10 cellular contexts compared by ENCODE assay signal in genomic region chr9:93028448-93029006, GRCh38. TPM values are rescaled to one million over a fixed set of nuclear protein-coding genes. Genes with fewer than 3 reads are reported as not detected.
DNase-seq lines count a peak whose midpoint lies in the region; ATAC-seq and TF ChIP-seq lines count a peak whose summit lies in the region.
"Had no signal": no experiment of that assay in that cellular context is flagged by ENCODE, and none has a peak within 500 bp of the region (broad histone marks: within the 10 kb centered on the region; RNA-seq: fewer than 3 reads in every experiment).

No MANE protein-coding gene starts in this region.

- no peak overlapping the region for H3K4me2 ChIP-seq in GM23338

- no peaks in the 10 kb centered on the region for H3K36me3 Mint-ChIP-seq in GM23338 (ENCODE audit: low read depth)
- peaks cover 56% of the 10 kb centered on the region for H3K36me3 Mint-ChIP-seq in T-helper 1 cell treated with Interleukin-12 subunit alpha and Interleukin-12 subunit beta and Interleukin-4 antibody, amounts not matched to agents 30 μg/mL and 1 μg/mL, for 36 hours (ENCODE audit: low read depth)
- peaks cover 17% of the 10 kb centered on the region for H3K36me3 Mint-ChIP-seq in activated naive CD8-positive, alpha-beta T cell treated with anti-CD3 and anti-CD28 coated beads for 36 hours

- H3K4me1 Mint-ChIP-seq in GM23338, result peaks cover 11% of the 10 kb centered on the region
- H3K4me1 Mint-ChIP-seq in T-helper 1 cell treated with Interleukin-12 subunit alpha and Interleukin-12 subunit beta and Interleukin-4 antibody, amounts not matched to agents 30 μg/mL and 1 μg/mL, for 36 hours (ENCODE audit: low read depth), result peaks cover 52% of the 10 kb centered on the region
- peaks cover 62% of the 10 kb centered on the region for H3K4me1 Mint-ChIP-seq in activated naive CD8-positive, alpha-beta T cell treated with anti-CD3 and anti-CD28 coated beads for 36 hours

- no peaks in the 10 kb centered on the region for H3K9me3 Mint-ChIP-seq in GM23338
- H3K9me3 Mint-ChIP-seq in T-helper 1 cell treated with Interleukin-12 subunit alpha and Interleukin-12 subunit beta and Interleukin-4 antibody, amounts not matched to agents 30 μg/mL and 1 μg/mL, for 36 hours, result no peaks in the 10 kb centered on the region
- H3K9me3 Mint-ChIP-seq in activated naive CD8-positive, alpha-beta T cell treated with anti-CD3 and anti-CD28 coated beads for 36 hours, result no peaks in the 10 kb centered on the region

- H3K27me3 Mint-ChIP-seq in GM23338 (ENCODE audit: insufficient read depth, low read depth, poor library complexity), result peaks cover 6% of the 10 kb centered on the region
- H3K27me3 Mint-ChIP-seq in T-helper 1 cell treated with Interleukin-12 subunit alpha and Interleukin-12 subunit beta and Interleukin-4 antibody, amounts not matched to agents 30 μg/mL and 1 μg/mL, for 36 hours (ENCODE audit: low read depth), result no peaks in the 10 kb centered on the region
- H3K27me3 Mint-ChIP-seq in activated naive CD8-positive, alpha-beta T cell treated with anti-CD3 and anti-CD28 coated beads for 36 hours, result no peaks in the 10 kb centered on the region

- DNase-seq in GM23338 (ENCODE audit: low spot score), result peak; percentile 38
- peak; percentile 44 for DNase-seq in activated naive CD8-positive, alpha-beta T cell treated with anti-CD3 and anti-CD28 coated beads for 36 hours
- peak; percentile 25 to 33 for DNase-seq in stimulated activated CD8-positive, alpha-beta memory T cell treated with anti-CD3 and anti-CD28 coated beads, Interleukin-4, amount 100 ng/mL, for 1 hour (ENCODE audit: low read depth in 2 of 2, low spot score in 1 of 2)
- DNase-seq in NCI-H187 treated with DMSO at 0.1 percent for 48 hours (lab: John Stamatoyannopoulos, UW), result no peak
- DNase-seq: NCI-H2227 treated with DMSO at 0.1 percent for 48 hours had no signal

- no peak overlapping the region for H2AFZ ChIP-seq in GM23338

- no peak overlapping the region for H3K27ac ChIP-seq in GM23338 (ENCODE audit: low read depth)
- H3K27ac ChIP-seq: coronary artery had no signal

- no peak overlapping the region for H3K4me3 Mint-ChIP-seq in GM23338
- H3K4me3 Mint-ChIP-seq in T-helper 1 cell treated with Interleukin-12 subunit alpha and Interleukin-12 subunit beta and Interleukin-4 antibody, amounts not matched to agents 30 μg/mL and 1 μg/mL, for 36 hours, result peak overlapping the region; percentile 72
- peak overlapping the region; percentile 66 for H3K4me3 Mint-ChIP-seq in activated naive CD8-positive, alpha-beta T cell treated with anti-CD3 and anti-CD28 coated beads for 36 hours

- no peaks in the 10 kb centered on the region for H3K36me3 ChIP-seq in GM23338 (ENCODE audit: insufficient read depth)

- no peak for TF ChIP-seq CTCF in GM23338 (conservative IDR thresholded peaks at IDR 0.05; ENCODE audit: low read depth in 2 of 2)

- no peaks in the 10 kb centered on the region for H4K20me1 ChIP-seq in GM23338 (replicated peaks; ENCODE audit: insufficient read depth)

- peaks cover 7% of the 10 kb centered on the region; the same call in 1 of the 2 replicates for H3K4me1 ChIP-seq in GM23338 (ENCODE audit: insufficient read depth)

- H3K9me2 ChIP-seq in GM23338 (ENCODE audit: insufficient read depth), result no peaks in the 10 kb centered on the region

- H3F3A ChIP-seq in GM23338 (replicated peaks; ENCODE audit: low read depth), result no peaks in the 10 kb centered on the region

- H3K4me3 ChIP-seq in GM23338, result no peak overlapping the region
- H3K4me3 ChIP-seq: coronary artery had no signal

- H3K27ac Mint-ChIP-seq in GM23338, result no peak overlapping the region
- peak overlapping the region; percentile 92 for H3K27ac Mint-ChIP-seq in T-helper 1 cell treated with Interleukin-12 subunit alpha and Interleukin-12 subunit beta and Interleukin-4 antibody, amounts not matched to agents 30 μg/mL and 1 μg/mL, for 36 hours
- H3K27ac Mint-ChIP-seq in activated naive CD8-positive, alpha-beta T cell treated with anti-CD3 and anti-CD28 coated beads for 36 hours, result peak overlapping the region; percentile 93

- ATAC-seq in GM23338 (no peak), HG03196 (IDR thresholded peaks at IDR 0.05; ENCODE audit: unreplicated experiment) (no peak), HG03378 (IDR thresholded peaks at IDR 0.05; ENCODE audit: unreplicated experiment) (no peak), GM18867 (IDR thresholded peaks at IDR 0.05; ENCODE audit: unreplicated experiment) (no peak)

- no peaks in the 10 kb centered on the region for H3K27me3 ChIP-seq in GM23338 (ENCODE audit: insufficient read depth)

- H3K79me2 ChIP-seq in GM23338 (replicated peaks; ENCODE audit: insufficient read depth), result no peaks in the 10 kb centered on the region

TF ChIP-seq in GM23338, 12 proteins besides CTCF, POLR2A, EP300 and RAD21:
- TF ChIP-seq EZH2 (IDR thresholded peaks at IDR 0.05; ENCODE audit: low read depth, unreplicated experiment) (no peak), ZNF331 (CRISPR knock-in tag; IDR thresholded peaks at IDR 0.05; ENCODE audit: low read depth) (no peak), ZNF114 (CRISPR knock-in tag; IDR thresholded peaks at IDR 0.05) (no peak), NANOG (IDR thresholded peaks at IDR 0.05; ENCODE audit: borderline replicate concordance) (peak; percentile 28; the same call in 1 of the 2 replicates), ZNF462 (CRISPR knock-in tag; IDR thresholded peaks at IDR 0.05) (no peak), EZH2phosphoT487 (IDR thresholded peaks at IDR 0.05; ENCODE audit: unreplicated experiment) (no peak), POLR2AphosphoS5 (IDR thresholded peaks at IDR 0.05; ENCODE audit: low read depth) (no peak)
TF ChIP-seq in GM23338: peak in this region for 1.

RNA-seq across cellular contexts. Expression of gene SUSD3, which starts 30.0 kb away (rescaled TPM):
- 13.5 and 20.1 TPM in 2 replicates for total RNA-seq in GM23338 (2014; rRNA removed; shearing (Covaris generic))
- 6.9 and 8.3 TPM in 2 replicates for polyA plus RNA-seq in GM23338 (2016; fragmentation: Nextera tagmentation; extraction: Ambion mirVana)
- total RNA-seq in activated naive CD8-positive, alpha-beta T cell treated with anti-CD3 and anti-CD28 coated beads for 36 hours, result 10 to 100 TPM; 27.1 to 28.8 TPM
